8 cellular contexts compared by ENCODE assay signal in genomic region chr10:30695481-30696224, GRCh38.
DNase-seq lines count a peak whose midpoint lies in the region; ATAC-seq and TF ChIP-seq lines count a peak whose summit lies in the region.
"Not testable (repeated sequence)": the region's sequence is repeated elsewhere in the genome, so short reads cannot be mapped to it uniquely, and the experiment has no call there.

No MANE protein-coding gene starts in this region.

- H2BK5ac ChIP-seq in IMR-90 (ENCODE audit: low read depth, low read length, poor library complexity, severe bottlenecking) = not testable (repeated sequence)

- BruUV-seq in IMR-90 (replicated peaks; lab: Mats Ljungman, UMichigan) = not testable (repeated sequence)

- not testable (repeated sequence) for H4K5ac ChIP-seq in IMR-90 (ENCODE audit: low read depth, low read length)

- H3K27me3 Mint-ChIP-seq in T-cell; activated CD8-positive, alpha-beta T cell treated with anti-CD3 and anti-CD28 coated beads, Interleukin-2, amount 10 ng/mL, durations not matched to agents 7 days and 5 days (ENCODE audit: low read depth); activated naive CD4-positive, alpha-beta T cell treated with anti-CD3 and anti-CD28 coated beads for 36 hours (ENCODE audit: low read depth); natural killer cell (ENCODE audit: low read depth in 2 of 2): not testable (repeated sequence)

- in situ Hi-C loops in IMR-90 (cut with MboI; ENCODE audit: low sequenced_read_pairs) = not testable (repeated sequence)

- WGBS in IMR-90 (ENCODE audit: extremely low coverage in 2 of 2, insufficient read length in 1 of 2), 2 experiments = 47% methylated on average over 3 of the region's 18 CpGs; no CpG with 5 or more reads in 1 of the 2 experiments

- H3K36me3 ChIP-seq in IMR-90 (ENCODE audit: control insufficient read depth, insufficient read depth, low read length) = not testable (repeated sequence)

- CTCF ChIA-PET in IMR-90 (lab: Yijun Ruan, JAX) = not testable (repeated sequence)
- CTCF ChIA-PET in T-cell (lab: Charles Lee) = interaction anchor here (0.5 to 1.1 kb wide), 5 partner anchors 25 to 1120 kb away, joined by 3 read pairs; partner anchors contain the start of gene MTPAP (in 1 of the 2)
- CTCF ChIA-PET in activated CD8-positive, alpha-beta T cell treated with anti-CD3 and anti-CD28 coated beads, Interleukin-2, amount 10 ng/mL, durations not matched to agents 7 days and 5 days (lab: Charles Lee) = interaction anchor here (1.0 to 2.7 kb wide), 6 partner anchors 9 to 26 kb away, joined by 3 to 14 read pairs (median 5); no protein-coding TSS in a partner anchor
- CTCF ChIA-PET in activated naive CD4-positive, alpha-beta T cell treated with anti-CD3 and anti-CD28 coated beads for 36 hours (lab: Charles Lee) = interaction anchor here (1.2 to 3.9 kb wide), 3 partner anchors 9 to 56 kb away, joined by 3 to 23 read pairs (median 5); no protein-coding TSS in a partner anchor

- H3K27ac ChIP-seq in IMR-90 (ENCODE audit: insufficient read depth, low read length) = not testable (repeated sequence)
- peak overlapping the region; percentile 79 for H3K27ac ChIP-seq in epithelial cell of prostate

- not testable (repeated sequence) for H3K36me3 Mint-ChIP-seq in T-cell; activated naive CD4-positive, alpha-beta T cell treated with anti-CD3 and anti-CD28 coated beads for 36 hours (ENCODE audit: low read depth); natural killer cell
- peaks cover 14% of the 10 kb centered on the region for H3K36me3 Mint-ChIP-seq in activated CD8-positive, alpha-beta T cell treated with anti-CD3 and anti-CD28 coated beads, Interleukin-2, amount 10 ng/mL, durations not matched to agents 7 days and 5 days (ENCODE audit: low read depth)

- peak; percentile 19 for DNase-seq in AG10803 (ENCODE audit: low read depth)
- DNase-seq in IMR-90 = peak; percentile 44
- DNase-seq in T-cell = peak in 33 of 34 experiments; percentile 30 to 74 (median 49)
- peak; percentile 69 for DNase-seq in activated CD8-positive, alpha-beta T cell treated with anti-CD3 and anti-CD28 coated beads, Interleukin-2, amount 10 ng/mL, durations not matched to agents 7 days and 5 days
- DNase-seq in activated naive CD4-positive, alpha-beta T cell treated with anti-CD3 and anti-CD28 coated beads for 36 hours = peak; percentile 86
- DNase-seq in epithelial cell of prostate (ENCODE audit: low read depth, low spot score) = peak; percentile 80
- DNase-seq in natural killer cell = not testable (repeated sequence)
- DNase-seq in stimulated activated CD4-positive, alpha-beta T cell treated with anti-CD3 and anti-CD28 coated beads, TNF-alpha, amount 100 ng/mL, for 48 hours (ENCODE audit: low read depth in 3 of 3) = peak; percentile 56 to 84 (median 65)

- H2BK15ac ChIP-seq in IMR-90 (ENCODE audit: low read depth, low read length) = not testable (repeated sequence)

- H3K4me3 Mint-ChIP-seq in T-cell = peak overlapping the region; percentile 60 to 66 (median 61)
- H3K4me3 Mint-ChIP-seq in activated CD8-positive, alpha-beta T cell treated with anti-CD3 and anti-CD28 coated beads, Interleukin-2, amount 10 ng/mL, durations not matched to agents 7 days and 5 days = peak overlapping the region; percentile 44
- H3K4me3 Mint-ChIP-seq in activated naive CD4-positive, alpha-beta T cell treated with anti-CD3 and anti-CD28 coated beads for 36 hours = peak overlapping the region; percentile 30
- not testable (repeated sequence) for H3K4me3 Mint-ChIP-seq in natural killer cell

- H3K18ac ChIP-seq in IMR-90 (ENCODE audit: low read depth, low read length) = not testable (repeated sequence)

- not testable (repeated sequence) for H3K9ac ChIP-seq in IMR-90 (ENCODE audit: low read depth, low read length)

- H3K4me1 Mint-ChIP-seq in T-cell (peaks cover 51 to 58% (median 57%) of the 10 kb centered on the region in 3 donors), natural killer cell (peaks cover 11 to 15% of the 10 kb centered on the region in 2 donors)
- peaks cover 62% of the 10 kb centered on the region for H3K4me1 Mint-ChIP-seq in activated CD8-positive, alpha-beta T cell treated with anti-CD3 and anti-CD28 coated beads, Interleukin-2, amount 10 ng/mL, durations not matched to agents 7 days and 5 days (ENCODE audit: low read depth)
- H3K4me1 Mint-ChIP-seq in activated naive CD4-positive, alpha-beta T cell treated with anti-CD3 and anti-CD28 coated beads for 36 hours (ENCODE audit: low read depth) = peaks cover 59% of the 10 kb centered on the region

- 0 out of 2 replicates have a peak overlapping the region, but pooled peaks have one; percentile 4 for H2AK5ac ChIP-seq in IMR-90 (ENCODE audit: low read depth, low read length)

- not testable (repeated sequence) for H3K4me3 ChIP-seq in AG10803 (ENCODE audit: low read length); IMR-90 (ENCODE audit: insufficient read depth, low read depth, low read length)

- not testable (repeated sequence) for H3K23ac ChIP-seq in IMR-90 (ENCODE audit: low read depth, low read length)

- not testable (repeated sequence) for H2BK120ac ChIP-seq in IMR-90 (ENCODE audit: low read depth, low read length)

- not testable (repeated sequence) for H4K20me1 ChIP-seq in IMR-90 (ENCODE audit: insufficient read depth, low read length)

- intact Hi-C loops in IMR-90 (cut with micrococcal nuclease); natural killer cell (cut with micrococcal nuclease): not testable (repeated sequence)
- intact Hi-C loops in activated naive CD4-positive, alpha-beta T cell treated with anti-CD3 and anti-CD28 coated beads for 36 hours (cut with micrococcal nuclease) = loop anchor here (1.0 kb wide), 1 partner anchor 10 kb away; no protein-coding TSS in a partner anchor

- H2BK20ac ChIP-seq in IMR-90 (ENCODE audit: low read depth, low read length) = not testable (repeated sequence)

- peak; percentile 66 for ATAC-seq in IMR-90 (ENCODE audit: low read depth)
- ATAC-seq in T-cell (replicated peaks in 1 of 4) = peak; percentile 95 to 96 (median 96)
- ATAC-seq in activated CD8-positive, alpha-beta T cell treated with anti-CD3 and anti-CD28 coated beads, Interleukin-2, amount 10 ng/mL, durations not matched to agents 7 days and 5 days = peak; percentile 84
- peak; percentile 25 to 77 (median 26) for ATAC-seq in natural killer cell

- TF ChIP-seq RAD21 in IMR-90 (IDR thresholded peaks at IDR 0.05; ENCODE audit: low read length) = not testable (repeated sequence)

- not testable (repeated sequence) for TF ChIP-seq POLR2A in IMR-90 (IDR thresholded peaks at IDR 0.05; ENCODE audit: low read depth, low read length)

- H4K91ac ChIP-seq in IMR-90 (ENCODE audit: insufficient read depth, low read depth, low read length) = not testable (repeated sequence)

- H3K4me1 ChIP-seq in IMR-90 (ENCODE audit: control insufficient read depth, insufficient read depth, low read length) = not testable (repeated sequence)

- not testable (repeated sequence) for H2AK9ac ChIP-seq in IMR-90 (replicated peaks; ENCODE audit: low read depth, low read length, poor library complexity)

- not testable (repeated sequence) for H3K9me3 Mint-ChIP-seq in T-cell; activated CD8-positive, alpha-beta T cell treated with anti-CD3 and anti-CD28 coated beads, Interleukin-2, amount 10 ng/mL, durations not matched to agents 7 days and 5 days (ENCODE audit: insufficient read depth); activated naive CD4-positive, alpha-beta T cell treated with anti-CD3 and anti-CD28 coated beads for 36 hours; natural killer cell

- H3K9me3 ChIP-seq in IMR-90 (ENCODE audit: control insufficient read depth, insufficient read depth, low read length) = not testable (repeated sequence)

- H2AFZ ChIP-seq in IMR-90 (replicated peaks; ENCODE audit: low read length, poor library complexity) = peak overlapping the region; percentile 65

- H3K27me3 ChIP-seq in IMR-90 (ENCODE audit: control insufficient read depth, insufficient read depth, low read length) = not testable (repeated sequence)

- not testable (repeated sequence) for H3K9me1 ChIP-seq in IMR-90 (ENCODE audit: insufficient read depth, low read length)

- H3K4ac ChIP-seq in IMR-90 (ENCODE audit: low read depth, low read length) = not testable (repeated sequence)

- not testable (repeated sequence) for TF ChIP-seq CTCF in AG10803 (conservative IDR thresholded peaks at IDR 0.05; ENCODE audit: low read length); IMR-90 (conservative IDR thresholded peaks at IDR 0.05; ENCODE audit: low read depth, low read length); natural killer cell (IDR thresholded peaks at IDR 0.05)

- H3K27ac Mint-ChIP-seq in T-cell = peak overlapping the region; percentile 93 to 96
- peak overlapping the region; percentile 84 for H3K27ac Mint-ChIP-seq in activated CD8-positive, alpha-beta T cell treated with anti-CD3 and anti-CD28 coated beads, Interleukin-2, amount 10 ng/mL, durations not matched to agents 7 days and 5 days
- peak overlapping the region; percentile 84 for H3K27ac Mint-ChIP-seq in activated naive CD4-positive, alpha-beta T cell treated with anti-CD3 and anti-CD28 coated beads for 36 hours
- H3K27ac Mint-ChIP-seq in natural killer cell = not testable (repeated sequence)

- dilution Hi-C loops in IMR-90 (cut with HindIII; ENCODE audit: low sequenced_read_pairs, unreplicated experiment) = not testable (repeated sequence)

- not testable (repeated sequence) for H3K79me1 ChIP-seq in IMR-90 (ENCODE audit: low read depth in 1 of 2, low read length in 2 of 2)

- not testable (repeated sequence) for H3K56ac ChIP-seq in IMR-90 (ENCODE audit: extremely low read depth, insufficient read depth, low read length)

- POLR2A ChIA-PET in IMR-90 (lab: Charles Lee; ENCODE audit: unreplicated experiment); T-cell (lab: Charles Lee): not testable (repeated sequence)
- POLR2A ChIA-PET in activated CD8-positive, alpha-beta T cell treated with anti-CD3 and anti-CD28 coated beads, Interleukin-2, amount 10 ng/mL, durations not matched to agents 7 days and 5 days (lab: Charles Lee) = interaction anchor here (1.1 to 1.4 kb wide), 2 partner anchors 7 to 10 kb away, joined by 4 to 9 read pairs; no protein-coding TSS in a partner anchor

- not testable (repeated sequence) for H4K8ac ChIP-seq in IMR-90 (ENCODE audit: low read depth in 2 of 2, low read length in 2 of 2)

- not testable (repeated sequence) for H3K14ac ChIP-seq in IMR-90 (replicated peaks; ENCODE audit: low read depth, low read length)

- H3K4me2 ChIP-seq in IMR-90 (ENCODE audit: low read depth, low read length) = peak overlapping the region; percentile 28; the same call in 1 of the 2 replicates

TF ChIP-seq in IMR-90, 13 proteins besides CTCF, POLR2A, EP300 and RAD21:
- TF ChIP-seq BHLHE40 (IDR thresholded peaks at IDR 0.05; ENCODE audit: low read depth, low read length) = peak; percentile 65
TF ChIP-seq in IMR-90: peak in this region for 1; not testable (repeated sequence) for 12.

Comparison
In these comparisons a context has a peak if more than half of its experiments do, and no peak if none do; other contexts are left out.
1. ATAC-seq: peak in every context shown above with its lines; median percentile 96 in T-cell; 84 in activated CD8-positive, alpha-beta T cell treated with anti-CD3 and anti-CD28 coated beads, Interleukin-2, amount 10 ng/mL, durations not matched to agents 7 days and 5 days; 66 in IMR-90; 26 in natural killer cell.